ENCODE assay signal across 1 cellular context in the genomic region with DNA sequence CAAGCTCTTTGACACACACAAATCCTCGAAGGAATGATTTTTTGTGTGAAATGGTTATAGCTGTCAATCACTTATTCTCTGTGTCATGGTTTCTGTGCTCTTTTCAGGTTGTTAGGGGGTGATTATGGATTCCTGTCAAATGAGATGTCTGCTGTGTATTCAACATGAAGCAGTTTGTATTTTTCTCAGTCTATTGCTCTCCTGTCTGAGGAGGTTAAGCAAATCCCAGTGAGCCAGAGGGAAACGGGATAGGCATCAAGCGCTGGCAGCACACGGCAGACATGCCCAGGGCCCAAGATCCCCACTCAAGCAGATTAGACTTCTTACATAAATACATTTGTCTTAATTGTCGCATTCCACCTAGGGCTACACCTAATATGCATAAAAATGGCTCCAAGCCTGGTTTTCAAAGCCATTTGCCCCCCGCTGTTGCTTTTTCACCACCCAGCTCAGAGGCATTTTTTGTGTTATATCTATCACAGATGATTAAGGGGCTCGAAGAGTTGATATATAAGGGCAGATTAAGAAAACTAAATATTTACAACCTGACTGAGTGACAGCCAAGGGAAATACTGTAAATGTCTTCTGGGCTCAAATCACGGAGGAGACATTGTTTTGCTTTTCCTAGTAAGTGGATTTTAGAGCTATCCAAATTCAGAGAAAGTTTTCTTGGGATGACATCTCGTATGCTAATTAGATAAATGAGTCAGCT.
TF ChIP-seq lines count a peak whose summit lies in the region.

No MANE protein-coding gene starts in this region.

TF ChIP-seq in IMR-90, 13 proteins besides CTCF, POLR2A, EP300 and RAD21 (continued from another document):
- TF ChIP-seq, protein P1, sequence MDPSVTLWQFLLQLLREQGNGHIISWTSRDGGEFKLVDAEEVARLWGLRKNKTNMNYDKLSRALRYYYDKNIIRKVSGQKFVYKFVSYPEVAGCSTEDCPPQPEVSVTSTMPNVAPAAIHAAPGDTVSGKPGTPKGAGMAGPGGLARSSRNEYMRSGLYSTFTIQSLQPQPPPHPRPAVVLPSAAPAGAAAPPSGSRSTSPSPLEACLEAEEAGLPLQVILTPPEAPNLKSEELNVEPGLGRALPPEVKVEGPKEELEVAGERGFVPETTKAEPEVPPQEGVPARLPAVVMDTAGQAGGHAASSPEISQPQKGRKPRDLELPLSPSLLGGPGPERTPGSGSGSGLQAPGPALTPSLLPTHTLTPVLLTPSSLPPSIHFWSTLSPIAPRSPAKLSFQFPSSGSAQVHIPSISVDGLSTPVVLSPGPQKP (IDR thresholded peaks at IDR 0.05; ENCODE audit: borderline replicate concordance, low read depth, low read length) = no peak
- TF ChIP-seq MXI1 (IDR thresholded peaks at IDR 0.05; ENCODE audit: borderline replicate concordance, low read depth, low read length) (no peak), FOS (IDR thresholded peaks at IDR 0.05; ENCODE audit: low read depth, low read length) (no peak), RFX5 (IDR thresholded peaks at IDR 0.05; ENCODE audit: low read depth, low read length) (no peak), NFE2L2 (IDR thresholded peaks at IDR 0.05; ENCODE audit: low read depth, low read length) (no peak)
- TF ChIP-seq, protein P2, sequence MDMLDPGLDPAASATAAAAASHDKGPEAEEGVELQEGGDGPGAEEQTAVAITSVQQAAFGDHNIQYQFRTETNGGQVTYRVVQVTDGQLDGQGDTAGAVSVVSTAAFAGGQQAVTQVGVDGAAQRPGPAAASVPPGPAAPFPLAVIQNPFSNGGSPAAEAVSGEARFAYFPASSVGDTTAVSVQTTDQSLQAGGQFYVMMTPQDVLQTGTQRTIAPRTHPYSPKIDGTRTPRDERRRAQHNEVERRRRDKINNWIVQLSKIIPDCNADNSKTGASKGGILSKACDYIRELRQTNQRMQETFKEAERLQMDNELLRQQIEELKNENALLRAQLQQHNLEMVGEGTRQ (IDR thresholded peaks at IDR 0.05; ENCODE audit: low read depth, low read length) = no peak
TF ChIP-seq in IMR-90: peak in this region for 0.
